1 cellular context compared by ENCODE assay signal in the genomic region with DNA sequence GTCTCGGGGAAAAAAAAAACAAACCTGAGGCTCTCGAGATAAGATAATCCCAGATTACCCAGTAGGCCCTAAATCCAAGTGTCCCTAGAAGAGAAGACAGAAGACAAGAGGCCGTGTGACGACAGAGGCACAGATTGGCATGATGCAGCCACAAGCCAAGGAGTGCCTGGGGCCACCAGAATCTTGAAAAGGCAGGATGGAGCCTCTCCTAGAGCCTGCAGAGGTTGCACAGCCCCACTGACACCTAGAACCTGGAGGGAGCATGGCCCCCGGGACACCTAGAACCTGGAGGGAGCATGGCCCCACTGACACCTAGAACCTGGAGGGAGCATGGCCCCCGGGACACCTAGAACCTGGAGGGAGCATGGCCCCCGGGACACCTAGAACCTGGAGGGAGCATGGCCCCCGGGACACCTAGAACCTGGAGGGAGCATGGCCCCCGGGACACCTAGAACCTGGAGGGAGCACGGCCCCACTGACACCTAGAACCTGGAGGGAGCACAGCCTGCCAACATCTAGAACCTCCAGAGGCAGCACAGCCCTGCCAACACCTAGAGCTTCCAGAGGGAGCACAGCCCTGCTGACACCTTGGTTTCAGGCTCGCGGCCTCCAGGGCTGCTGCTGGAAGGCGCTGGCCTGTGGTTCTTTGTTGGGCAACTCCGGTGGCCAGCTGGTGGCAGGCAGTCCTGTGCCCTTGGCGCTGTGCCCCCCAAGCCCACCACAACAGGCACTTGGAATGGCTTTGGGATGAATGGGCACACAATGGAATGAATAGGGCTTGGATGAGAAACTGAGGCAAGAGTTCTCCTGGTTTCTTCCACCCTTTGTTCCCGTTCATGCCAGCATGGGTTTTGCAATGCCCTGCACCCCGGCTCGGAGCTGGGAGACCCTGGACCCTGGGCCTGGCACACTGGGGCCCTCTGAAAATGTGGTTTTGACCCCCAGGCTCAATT.
TF ChIP-seq lines count a peak whose summit lies in the region.

No MANE protein-coding gene starts in this region.

TF ChIP-seq in HepG2, 621 proteins besides CTCF, POLR2A, EP300 and RAD21:
- TF ChIP-seq PCBP2 (optimal IDR thresholded peaks at IDR 0.05; ENCODE audit: low read depth, low read length, poor library complexity, severe bottlenecking) (no peak), HNRNPL (IDR thresholded peaks at IDR 0.05; ENCODE audit: low read depth, low read length) (0 out of 2 replicates have a peak, but pooled peaks have one; percentile 57), ZNF263 (CRISPR knock-in tag; IDR thresholded peaks at IDR 0.05) (peak; percentile 84)
- TF ChIP-seq, protein P1, sequence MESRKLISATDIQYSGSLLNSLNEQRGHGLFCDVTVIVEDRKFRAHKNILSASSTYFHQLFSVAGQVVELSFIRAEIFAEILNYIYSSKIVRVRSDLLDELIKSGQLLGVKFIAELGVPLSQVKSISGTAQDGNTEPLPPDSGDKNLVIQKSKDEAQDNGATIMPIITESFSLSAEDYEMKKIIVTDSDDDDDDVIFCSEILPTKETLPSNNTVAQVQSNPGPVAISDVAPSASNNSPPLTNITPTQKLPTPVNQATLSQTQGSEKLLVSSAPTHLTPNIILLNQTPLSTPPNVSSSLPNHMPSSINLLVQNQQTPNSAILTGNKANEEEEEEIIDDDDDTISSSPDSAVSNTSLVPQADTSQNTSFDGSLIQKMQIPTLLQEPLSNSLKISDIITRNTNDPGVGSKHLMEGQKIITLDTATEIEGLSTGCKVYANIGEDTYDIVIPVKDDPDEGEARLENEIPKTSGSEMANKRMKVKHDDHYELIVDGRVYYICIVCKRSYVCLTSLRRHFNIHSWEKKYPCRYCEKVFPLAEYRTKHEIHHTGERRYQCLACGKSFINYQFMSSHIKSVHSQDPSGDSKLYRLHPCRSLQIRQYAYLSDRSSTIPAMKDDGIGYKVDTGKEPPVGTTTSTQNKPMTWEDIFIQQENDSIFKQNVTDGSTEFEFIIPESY (CRISPR knock-in tag; IDR thresholded peaks at IDR 0.05), result peak; percentile 83
